ENCODE assay signal across 24 cellular contexts in the genomic region with DNA sequence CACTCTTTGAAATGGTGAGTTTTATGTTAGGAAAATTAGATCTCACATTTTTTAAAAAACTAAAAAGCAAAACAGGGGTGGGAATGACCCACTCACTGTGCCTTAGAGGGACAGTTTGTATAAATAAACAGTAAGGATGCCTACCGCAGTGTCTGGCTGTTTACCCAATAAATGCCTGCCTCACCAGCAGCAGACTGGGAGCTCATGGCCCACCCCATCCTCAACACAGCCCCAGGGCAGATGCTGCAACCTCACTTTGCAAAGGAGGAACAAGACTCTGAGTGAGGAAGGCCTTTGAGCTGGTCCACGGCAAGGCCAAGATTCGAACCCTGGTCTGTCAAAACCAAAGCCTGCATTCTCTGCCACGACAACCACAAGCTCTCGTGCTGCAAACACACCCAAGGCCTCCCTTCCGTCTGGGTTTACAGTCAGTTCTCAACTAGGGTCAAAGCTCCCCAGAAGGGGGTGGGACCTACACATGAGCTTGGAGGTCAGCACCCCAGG.
"Had no signal": no experiment of that assay in that cellular context is flagged by ENCODE, and none has a peak within 500 bp of the region (broad histone marks: within the 10 kb centered on the region; RNA-seq: fewer than 3 reads in every experiment).

No MANE protein-coding gene starts in this region.

- H3K36me3 Mint-ChIP-seq: activated naive CD4-positive, alpha-beta T cell treated with anti-CD3 and anti-CD28 coated beads, Interleukin-2, amount 50 U/mL, for 24 hours; T-cell had no signal

- H3K4me3 Mint-ChIP-seq: activated CD8-positive, alpha-beta T cell treated with anti-CD3 and anti-CD28 coated beads, Interleukin-2, amount 10 ng/mL, durations not matched to agents 7 days and 5 days; activated naive CD4-positive, alpha-beta T cell treated with anti-CD3 and anti-CD28 coated beads, Interleukin-2, amount 50 U/mL, for 24 hours; T-cell had no signal

- H3K9me3 ChIP-seq: breast epithelium, colonic mucosa, Peyer's patch had no signal

- H3K4me3 ChIP-seq: breast epithelium, colonic mucosa, Peyer's patch, SK-N-MC had no signal

- H3K27ac Mint-ChIP-seq: activated CD8-positive, alpha-beta T cell treated with anti-CD3 and anti-CD28 coated beads, Interleukin-2, amount 10 ng/mL, durations not matched to agents 7 days and 5 days; activated naive CD4-positive, alpha-beta T cell treated with anti-CD3 and anti-CD28 coated beads, Interleukin-2, amount 50 U/mL, for 24 hours; T-cell had no signal

- DNase-seq: activated CD4-positive, alpha-beta T cell treated with anti-CD3 and anti-CD28 coated beads for 48 hours; activated CD4-positive, alpha-beta T cell treated with anti-CD3 and anti-CD28 coated beads, Interleukin-2, amount 50 U/mL, for 4 hours; activated CD4-positive, CD25-positive, alpha-beta regulatory T cell treated with anti-CD3 and anti-CD28 coated beads, Interleukin-2, amount 50 U/mL, for 72 hours; activated CD8-positive, alpha-beta memory T cell treated with anti-CD3 and anti-CD28 coated beads, Interleukin-2, amount 50 U/mL, for 48 hours; activated CD8-positive, alpha-beta T cell treated with anti-CD3 and anti-CD28 coated beads, Interleukin-2, amount 10 ng/mL, durations not matched to agents 7 days and 5 days; activated naive CD4-positive, alpha-beta T cell; activated T-cell treated with anti-CD3 and anti-CD28 coated beads, Interleukin-2, amount 50 U/mL, for 1 hour; aorta; caudate nucleus; colonic mucosa; NCI-H1105 treated with DMSO at 0.1 percent for 48 hours; NCI-H1436 treated with DMSO at 0.1 percent for 48 hours; NCI-H187; NCI-H2081; NCI-H510A treated with DMSO at 0.1 percent for 48 hours; NCI-H69; NK-92 treated with Interleukin-12 subunit alpha and Interleukin-12 subunit beta, amount 100 ng/mL, for 24 hours; Peyer's patch; SHP77 treated with DMSO at 0.1 percent for 48 hours; T-cell; WERI-Rb-1 had no signal

- H3K4me1 ChIP-seq: breast epithelium, colonic mucosa, Peyer's patch had no signal

- H3K36me3 ChIP-seq: breast epithelium, colonic mucosa, Peyer's patch, WERI-Rb-1 had no signal

- H3K27ac ChIP-seq: breast epithelium, colonic mucosa, Peyer's patch, SK-N-MC, WERI-Rb-1 had no signal

- H3K27me3 ChIP-seq: breast epithelium, colonic mucosa, Peyer's patch had no signal

- H3K4me1 Mint-ChIP-seq: activated naive CD4-positive, alpha-beta T cell treated with anti-CD3 and anti-CD28 coated beads, Interleukin-2, amount 50 U/mL, for 24 hours; T-cell had no signal

- ATAC-seq: activated CD8-positive, alpha-beta T cell treated with anti-CD3 and anti-CD28 coated beads, Interleukin-2, amount 10 ng/mL, durations not matched to agents 7 days and 5 days; T-cell had no signal

- H3K9me3 Mint-ChIP-seq: activated naive CD4-positive, alpha-beta T cell treated with anti-CD3 and anti-CD28 coated beads, Interleukin-2, amount 50 U/mL, for 24 hours; T-cell had no signal
